In genomic region chr4:86960557-86960959, GRCh38 we compare ENCODE assay signal across 12 cellular contexts. TPM values are rescaled to one million over a fixed set of nuclear protein-coding genes. Genes with fewer than 3 reads are reported as not detected.
DNase-seq lines count a peak whose midpoint lies in the region; ATAC-seq and TF ChIP-seq lines count a peak whose summit lies in the region.
"Had no signal": no experiment of that assay in that cellular context is flagged by ENCODE, and none has a peak within 500 bp of the region (broad histone marks: within the 10 kb centered on the region; RNA-seq: fewer than 3 reads in every experiment).

No MANE protein-coding gene starts in this region.

- TF ChIP-seq CTCF in brain (conservative IDR thresholded peaks at IDR 0.05) (no peak), upper lobe of left lung (IDR thresholded peaks at IDR 0.05) (no peak), ovary (IDR thresholded peaks at IDR 0.05) (no peak)

- H3K36me3 ChIP-seq in upper lobe of left lung (no peaks in the 10 kb centered on the region), ovary (no peaks in the 10 kb centered on the region)
- H3K36me3 ChIP-seq: thoracic aorta had no signal

- TF ChIP-seq POLR2A in upper lobe of left lung (IDR thresholded peaks at IDR 0.05) (no peak), ovary (IDR thresholded peaks at IDR 0.05) (no peak)

- H3K4me1 Mint-ChIP-seq in brain: peaks cover 37% of the 10 kb centered on the region

- DNase-seq in NCI-H82 (lab: John Stamatoyannopoulos, UW) (peak; percentile 2), NCI-H82 treated with DMSO at 0.1 percent for 48 hours (lab: John Stamatoyannopoulos, UW; ENCODE audit: unreplicated experiment) (no peak), left kidney (ENCODE audit: low read depth, low spot score) (peak; percentile 39), upper lobe of left lung (no peak), AG08396 (ENCODE audit: low spot score) (no peak), ovary (no peak)
- DNase-seq: activated T-cell treated with anti-CD3 and anti-CD28 coated beads, Interleukin-2, amount 50 U/mL, for 72 hours; stimulated activated CD4-positive, alpha-beta T cell treated with anti-CD3 and anti-CD28 coated beads, Interleukin-12 subunit alpha, Interleukin-12 subunit beta, amount 100 ng/mL, for 4 hours had no signal

- H3K4me1 ChIP-seq in upper lobe of left lung: peaks cover 40 to 52% (median 43%) of the 10 kb centered on the region in 4 donors
- H3K4me1 ChIP-seq in ovary (ENCODE audit: insufficient read depth): peaks cover 11% of the 10 kb centered on the region

- H3K27ac ChIP-seq in upper lobe of left lung: peak overlapping the region; percentile 13 to 57 (median 35)
- H3K27ac ChIP-seq in ovary: peak overlapping the region in 1 of 2 donors; percentile 53
- H3K27ac ChIP-seq: SJSA1 had no signal

- no peaks in the 10 kb centered on the region for H3K27me3 ChIP-seq in upper lobe of left lung
- no peaks in the 10 kb centered on the region for H3K27me3 ChIP-seq in ovary
- H3K27me3 ChIP-seq: SJSA1 had no signal

- no peak for ATAC-seq in upper lobe of left lung (ENCODE audit: low FRiP score in 2 of 2)
- no peak for ATAC-seq in GM19455 (IDR thresholded peaks at IDR 0.05; ENCODE audit: unreplicated experiment)
- ATAC-seq: activated T-cell treated with anti-CD3 and anti-CD28 coated beads, Interleukin-2, amount 50 U/mL, for 72 hours had no signal

- H3K4me3 Mint-ChIP-seq in brain: peak overlapping the region in 3 of 5 experiments; percentile 23 to 39 (median 25)

- H3K36me3 Mint-ChIP-seq in brain: no peaks in the 10 kb centered on the region

- H3K27ac Mint-ChIP-seq in brain: peak overlapping the region in 3 of 5 experiments; percentile 38 to 96 (median 81)
- H3K27ac Mint-ChIP-seq: activated T-cell treated with anti-CD3 and anti-CD28 coated beads, Interleukin-2, amount 50 U/mL, for 72 hours had no signal

- TF ChIP-seq EP300 in upper lobe of left lung (IDR thresholded peaks at IDR 0.05) (no peak), ovary (IDR thresholded peaks at IDR 0.05) (no peak)

- no peaks in the 10 kb centered on the region for H3K9me3 Mint-ChIP-seq in brain
- H3K9me3 Mint-ChIP-seq: activated T-cell treated with anti-CD3 and anti-CD28 coated beads, Interleukin-2, amount 50 U/mL, for 72 hours had no signal

- WGBS in upper lobe of left lung, 2 donors: 26 to 31% methylated on average over 2 of the region's 2 CpGs
- 8 to 20% (median 11%) methylated on average over 2 of the region's 2 CpGs for WGBS in ovary, 3 donors

- no peaks in the 10 kb centered on the region for H3K9me3 ChIP-seq in upper lobe of left lung
- H3K9me3 ChIP-seq in ovary: no peaks in the 10 kb centered on the region
- H3K9me3 ChIP-seq: SJSA1, thoracic aorta had no signal

- intact Hi-C loops in ovary (cut with DNase I): no loop called here

- no peak overlapping the region for H3K4me3 ChIP-seq in upper lobe of left lung
- no peak overlapping the region for H3K4me3 ChIP-seq in ovary
- H3K4me3 ChIP-seq: SJSA1, thoracic aorta had no signal

- H3K27me3 Mint-ChIP-seq in brain: peaks cover 4% of the 10 kb centered on the region

RNA-seq across cellular contexts. Expression of gene AFF1, which starts 25.7 kb away (rescaled TPM):
- polyA plus RNA-seq in brain (ENCODE audit: insufficient read depth, low read depth, low replicate concordance) (8.4 TPM), ovary (10 to 100 TPM; 26.0 to 44.6 TPM)
- total RNA-seq in upper lobe of left lung (100 to 1,000 TPM in 1 of 6 donors, 10 to 100 TPM in 5; 45.5 to 124 (median 83.9) TPM), ovary (100 to 1,000 TPM in 1 of 7 donors, 10 to 100 TPM in 6; 56.8 to 107 (median 82.5) TPM)

Comparison
In these comparisons a context has a peak if more than half of its experiments do, and no peak if none do; other contexts are left out.
1. DNase-seq: peak in NCI-H82 (single experiment) and left kidney (single experiment); none in NCI-H82 treated with DMSO at 0.1 percent for 48 hours (single experiment), upper lobe of left lung (0 of 2), AG08396 (single experiment) and ovary (0 of 5).